In the genomic region with DNA sequence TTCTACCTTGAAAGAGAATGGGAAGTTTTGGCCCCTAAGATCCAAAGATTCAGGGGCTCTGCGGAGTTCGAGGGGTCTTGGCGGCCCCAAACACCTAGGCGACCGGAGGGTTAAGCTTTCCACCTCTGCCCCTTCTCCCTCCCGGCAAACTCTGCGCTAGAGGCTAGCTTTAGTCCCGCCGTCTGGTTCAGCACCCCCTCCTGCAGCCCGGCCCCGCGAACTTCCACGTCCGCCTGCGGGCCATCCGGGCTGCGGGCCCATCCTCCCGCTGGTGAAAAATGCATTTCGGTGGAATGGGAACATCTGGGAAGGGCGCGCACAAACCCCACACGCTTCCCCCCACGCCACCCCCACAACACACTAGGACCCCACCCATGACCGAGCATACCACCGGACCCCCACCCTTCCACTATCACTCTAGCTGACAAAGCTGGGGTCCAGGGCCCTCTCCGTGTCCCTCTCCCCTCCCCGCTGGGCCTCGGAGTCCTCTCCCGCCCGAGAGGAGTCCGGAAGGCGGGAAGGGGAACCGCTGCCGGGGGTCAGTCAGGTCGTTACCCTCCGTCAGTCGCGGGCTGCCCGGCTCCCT, we compare ENCODE assay signal across 1 cellular context.
A peak's percentile ranks its signal among the peaks of the same experiment; 100 is the strongest.
TF ChIP-seq lines count a peak whose summit lies in the region.

No MANE protein-coding gene starts in this region.

TF ChIP-seq in HepG2, 621 proteins besides CTCF, POLR2A, EP300 and RAD21:
- TF ChIP-seq HOXA3 (CRISPR knock-in tag; IDR thresholded peaks at IDR 0.05): no peak
- 0 out of 2 replicates have a peak, but pooled peaks have one; percentile 25 for TF ChIP-seq PCBP1 (IDR thresholded peaks at IDR 0.05; ENCODE audit: borderline replicate concordance, low read depth, low read length)
- no peak for TF ChIP-seq ZNF224 (CRISPR knock-in tag; IDR thresholded peaks at IDR 0.05)
- TF ChIP-seq LBX2 (CRISPR knock-in tag; IDR thresholded peaks at IDR 0.05; ENCODE audit: borderline replicate concordance): no peak
- TF ChIP-seq HNF4G (IDR thresholded peaks at IDR 0.05; ENCODE audit: borderline replicate concordance, low read depth, low read length): no peak
- no peak for TF ChIP-seq HNF4G (CRISPR knock-in tag; IDR thresholded peaks at IDR 0.05; ENCODE audit: borderline replicate concordance, low read depth)
- TF ChIP-seq ESRRA (CRISPR knock-in tag; IDR thresholded peaks at IDR 0.05; ENCODE audit: low read depth): no peak
- no peak for TF ChIP-seq TCF7L2 (IDR thresholded peaks at IDR 0.05; ENCODE audit: low read depth, low read length)
- no peak for TF ChIP-seq ZNF234 (CRISPR knock-in tag; conservative IDR thresholded peaks at IDR 0.05)
- TF ChIP-seq MAFG (CRISPR knock-in tag; IDR thresholded peaks at IDR 0.05): no peak
- no peak for TF ChIP-seq IRX3 (CRISPR knock-in tag; IDR thresholded peaks at IDR 0.05; ENCODE audit: borderline replicate concordance, low read depth)
- 0 out of 2 replicates have a peak, but pooled peaks have one; percentile 4 for TF ChIP-seq EZH2 (conservative IDR thresholded peaks at IDR 0.05; ENCODE audit: low read depth, low read length)
- TF ChIP-seq, protein P1, sequence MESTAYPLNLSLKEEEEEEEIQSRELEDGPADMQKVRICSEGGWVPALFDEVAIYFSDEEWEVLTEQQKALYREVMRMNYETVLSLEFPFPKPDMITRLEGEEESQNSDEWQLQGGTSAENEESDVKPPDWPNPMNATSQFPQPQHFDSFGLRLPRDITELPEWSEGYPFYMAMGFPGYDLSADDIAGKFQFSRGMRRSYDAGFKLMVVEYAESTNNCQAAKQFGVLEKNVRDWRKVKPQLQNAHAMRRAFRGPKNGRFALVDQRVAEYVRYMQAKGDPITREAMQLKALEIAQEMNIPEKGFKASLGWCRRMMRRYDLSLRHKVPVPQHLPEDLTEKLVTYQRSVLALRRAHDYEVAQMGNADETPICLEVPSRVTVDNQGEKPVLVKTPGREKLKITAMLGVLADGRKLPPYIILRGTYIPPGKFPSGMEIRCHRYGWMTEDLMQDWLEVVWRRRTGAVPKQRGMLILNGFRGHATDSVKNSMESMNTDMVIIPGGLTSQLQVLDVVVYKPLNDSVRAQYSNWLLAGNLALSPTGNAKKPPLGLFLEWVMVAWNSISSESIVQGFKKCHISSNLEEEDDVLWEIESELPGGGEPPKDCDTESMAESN (CRISPR knock-in tag; conservative IDR thresholded peaks at IDR 0.05): 0 out of 2 replicates have a peak, but pooled peaks have one; percentile 18
- TF ChIP-seq HHEX (CRISPR knock-in tag; IDR thresholded peaks at IDR 0.05): no peak
- TF ChIP-seq, protein P2, sequence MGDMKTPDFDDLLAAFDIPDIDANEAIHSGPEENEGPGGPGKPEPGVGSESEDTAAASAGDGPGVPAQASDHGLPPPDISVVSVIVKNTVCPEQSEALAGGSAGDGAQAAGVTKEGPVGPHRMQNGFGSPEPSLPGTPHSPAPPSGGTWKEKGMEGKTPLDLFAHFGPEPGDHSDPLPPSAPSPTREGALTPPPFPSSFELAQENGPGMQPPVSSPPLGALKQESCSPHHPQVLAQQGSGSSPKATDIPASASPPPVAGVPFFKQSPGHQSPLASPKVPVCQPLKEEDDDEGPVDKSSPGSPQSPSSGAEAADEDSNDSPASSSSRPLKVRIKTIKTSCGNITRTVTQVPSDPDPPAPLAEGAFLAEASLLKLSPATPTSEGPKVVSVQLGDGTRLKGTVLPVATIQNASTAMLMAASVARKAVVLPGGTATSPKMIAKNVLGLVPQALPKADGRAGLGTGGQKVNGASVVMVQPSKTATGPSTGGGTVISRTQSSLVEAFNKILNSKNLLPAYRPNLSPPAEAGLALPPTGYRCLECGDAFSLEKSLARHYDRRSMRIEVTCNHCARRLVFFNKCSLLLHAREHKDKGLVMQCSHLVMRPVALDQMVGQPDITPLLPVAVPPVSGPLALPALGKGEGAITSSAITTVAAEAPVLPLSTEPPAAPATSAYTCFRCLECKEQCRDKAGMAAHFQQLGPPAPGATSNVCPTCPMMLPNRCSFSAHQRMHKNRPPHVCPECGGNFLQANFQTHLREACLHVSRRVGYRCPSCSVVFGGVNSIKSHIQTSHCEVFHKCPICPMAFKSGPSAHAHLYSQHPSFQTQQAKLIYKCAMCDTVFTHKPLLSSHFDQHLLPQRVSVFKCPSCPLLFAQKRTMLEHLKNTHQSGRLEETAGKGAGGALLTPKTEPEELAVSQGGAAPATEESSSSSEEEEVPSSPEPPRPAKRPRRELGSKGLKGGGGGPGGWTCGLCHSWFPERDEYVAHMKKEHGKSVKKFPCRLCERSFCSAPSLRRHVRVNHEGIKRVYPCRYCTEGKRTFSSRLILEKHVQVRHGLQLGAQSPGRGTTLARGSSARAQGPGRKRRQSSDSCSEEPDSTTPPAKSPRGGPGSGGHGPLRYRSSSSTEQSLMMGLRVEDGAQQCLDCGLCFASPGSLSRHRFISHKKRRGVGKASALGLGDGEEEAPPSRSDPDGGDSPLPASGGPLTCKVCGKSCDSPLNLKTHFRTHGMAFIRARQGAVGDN (CRISPR knock-in tag; IDR thresholded peaks at IDR 0.05): peak; percentile 22; the same call in 1 of the 2 replicates
- no peak for TF ChIP-seq TP53 (CRISPR knock-in tag; conservative IDR thresholded peaks at IDR 0.05)
- TF ChIP-seq CENPX (CRISPR knock-in tag; IDR thresholded peaks at IDR 0.05): no peak
- TF ChIP-seq ZNF766 (CRISPR knock-in tag; IDR thresholded peaks at IDR 0.05; ENCODE audit: borderline replicate concordance): no peak
- TF ChIP-seq CBX2 (IDR thresholded peaks at IDR 0.05; ENCODE audit: low read depth, low read length): no peak
- TF ChIP-seq CBX2 (CRISPR knock-in tag; IDR thresholded peaks at IDR 0.05; ENCODE audit: low read depth): 0 out of 2 replicates have a peak, but pooled peaks have one; percentile 28
- no peak for TF ChIP-seq ZXDC (CRISPR knock-in tag; IDR thresholded peaks at IDR 0.05)
- no peak for TF ChIP-seq ONECUT2 (CRISPR knock-in tag; IDR thresholded peaks at IDR 0.05)
TF ChIP-seq in HepG2: peak in this region for 5.
